Comparison of ENCODE assay signal across 9 cellular contexts in the genomic region with DNA sequence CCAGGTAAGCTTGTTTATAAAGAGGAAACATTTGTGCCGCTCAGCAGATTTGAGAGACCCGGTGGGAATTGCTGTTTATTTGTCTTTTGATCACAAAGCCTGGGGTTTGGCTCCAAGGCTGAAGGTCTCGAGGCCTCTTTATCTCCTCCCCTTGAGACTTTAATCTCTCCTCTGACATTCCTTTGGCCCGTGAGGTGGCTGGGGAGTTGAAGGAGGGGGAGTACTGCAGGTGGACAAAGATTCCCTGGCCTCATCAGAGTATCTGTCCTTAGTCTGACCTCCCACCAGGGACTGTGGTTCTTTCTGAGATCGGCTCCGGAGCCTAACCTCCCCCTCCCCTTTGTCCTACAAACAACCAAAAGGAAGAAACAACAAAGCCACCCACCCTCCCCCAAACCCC.
"Had no signal": no experiment of that assay in that cellular context is flagged by ENCODE, and none has a peak within 500 bp of the region (broad histone marks: within the 10 kb centered on the region; RNA-seq: fewer than 3 reads in every experiment).

No MANE protein-coding gene starts in this region.

- H3K9me3 ChIP-seq: tibial artery, uterus had no signal

- H3K27ac ChIP-seq: dorsolateral prefrontal cortex, tibial artery, uterus had no signal

- DNase-seq: activated CD4-positive, alpha-beta T cell treated with anti-CD3 and anti-CD28 coated beads, Interleukin-2, amount 10 ng/mL, durations not matched to agents 7 days and 5 days; activated CD8-positive, alpha-beta memory T cell treated with anti-CD3 and anti-CD28 coated beads for 24 hours; activated naive CD4-positive, alpha-beta T cell; aorta; dorsolateral prefrontal cortex; tibial artery; uterus had no signal

- H3K36me3 ChIP-seq: tibial artery, uterus had no signal

- H3K4me1 ChIP-seq: uterus had no signal

- H3K27me3 ChIP-seq: tibial artery, uterus had no signal

- ATAC-seq: esophagus mucosa; stimulated activated effector memory CD8-positive, alpha-beta T cell treated with anti-CD3 and anti-CD28 coated beads, Interleukin-12 subunit alpha, Interleukin-12 subunit beta, amount 100 ng/mL, for 72 hours had no signal

- H3K4me3 ChIP-seq: dorsolateral prefrontal cortex, tibial artery, uterus had no signal
